Comparison of ENCODE assay signal across 20 cellular contexts in the genomic region with DNA sequence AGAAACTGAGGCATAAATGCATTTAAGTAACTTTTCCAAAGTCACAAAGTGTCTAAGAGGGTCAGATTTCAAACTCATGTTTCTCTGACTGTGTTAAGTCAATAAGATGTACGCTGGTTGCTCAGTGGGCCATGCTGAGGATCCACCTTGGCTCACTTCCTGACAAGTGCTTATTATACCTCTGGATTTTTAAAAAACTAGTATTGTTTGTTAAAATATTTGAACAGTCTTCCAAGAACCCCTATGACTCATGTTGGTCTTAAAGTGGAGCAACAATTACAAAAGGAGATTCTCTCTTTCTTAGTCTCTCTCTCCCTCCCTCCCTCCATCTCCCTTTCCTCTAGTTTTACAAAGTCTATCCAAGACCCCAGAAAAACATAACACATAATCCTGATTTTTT.
DNase-seq lines count a peak whose midpoint lies in the region; ATAC-seq, FAIRE-seq and TF ChIP-seq lines count a peak whose summit lies in the region.
"Had no signal": no experiment of that assay in that cellular context is flagged by ENCODE, and none has a peak within 500 bp of the region (broad histone marks: within the 10 kb centered on the region; RNA-seq: fewer than 3 reads in every experiment).

No MANE protein-coding gene starts in this region.

- WGBS in pancreas, 2 donors: 47 to 73% methylated on average over 1 of the region's 1 CpG

- H3K4me1 ChIP-seq in RWPE2 (ENCODE audit: insufficient read depth, poor library complexity, severe bottlenecking) (peaks cover 10% of the 10 kb centered on the region), pancreas (no peaks in the 10 kb centered on the region)
- H3K4me1 ChIP-seq: HAP-1 had no signal

- H3K27me3 ChIP-seq in RWPE2 (ENCODE audit: insufficient read depth, poor library complexity, severe bottlenecking) (no peaks in the 10 kb centered on the region), pancreas (no peaks in the 10 kb centered on the region)

- no peaks in the 10 kb centered on the region for H3K36me3 ChIP-seq in RWPE2 (ENCODE audit: low read depth)
- H3K36me3 ChIP-seq in pancreas: no peaks in the 10 kb centered on the region
- H3K36me3 ChIP-seq: HAP-1 had no signal

- DNase-seq in HT1080 (ENCODE audit: low read depth): peak; percentile 44
- no peak for DNase-seq in RWPE2 (ENCODE audit: low spot score)
- DNase-seq in epithelial cell of esophagus (ENCODE audit: low read depth): peak; percentile 9
- DNase-seq in HuH-7 (ENCODE audit: low spot score): no peak
- no peak for DNase-seq in RKO (ENCODE audit: low spot score)
- no peak for DNase-seq in pancreas
- DNase-seq in NCI-H345 (lab: John Stamatoyannopoulos, UW): no peak
- DNase-seq: CD4-positive, CD25-positive, alpha-beta regulatory T cell; MM.1S; NCI-H1048; NCI-H1436; NCI-H1930; NCI-H2227 treated with DMSO at 0.1 percent for 48 hours; NCI-H524; NCI-H774; NK-92 treated with Interleukin-12 subunit alpha and Interleukin-12 subunit beta, amount 100 ng/mL, for 24 hours had no signal

- FAIRE-seq in pancreas (lab: Jason Lieb, UNC): no peak

- ATAC-seq in RWPE2 (ENCODE audit: low read depth) (peak; percentile 71), pancreas (no peak)
- ATAC-seq: GM23338, Panc1, Right ventricle myocardium inferior had no signal

- no peak overlapping the region for H3K4me3 ChIP-seq in RWPE2 (ENCODE audit: severe bottlenecking)
- H3K4me3 ChIP-seq in epithelial cell of esophagus (ENCODE audit: low read length): no peak overlapping the region
- H3K4me3 ChIP-seq in pancreas: no peak overlapping the region
- H3K4me3 ChIP-seq: GM23338, HAP-1 had no signal

- H3K9me3 ChIP-seq in RWPE2 (ENCODE audit: severe bottlenecking) (no peaks in the 10 kb centered on the region), pancreas (no peaks in the 10 kb centered on the region)

- no peak for TF ChIP-seq CTCF in RWPE2 (IDR thresholded peaks at IDR 0.05; ENCODE audit: poor library complexity, severe bottlenecking)
- TF ChIP-seq CTCF in epithelial cell of esophagus (IDR thresholded peaks at IDR 0.05; ENCODE audit: insufficient read depth, low read depth, low read length, missing control alignments): no peak
- TF ChIP-seq CTCF in pancreas (IDR thresholded peaks at IDR 0.05): no peak

- no peak overlapping the region for H3K27ac ChIP-seq in RWPE2 (ENCODE audit: poor library complexity, severe bottlenecking)
- no peak overlapping the region for H3K27ac ChIP-seq in pancreas

- intact Hi-C loops in pancreas (cut with DNase I): no loop called here

Comparison
In these comparisons a context has a peak if more than half of its experiments do, and no peak if none do; other contexts are left out.
1. DNase-seq: peak in HT1080 (single experiment) and epithelial cell of esophagus (single experiment); none in RWPE2 (single experiment), HuH-7 (single experiment), RKO (single experiment), pancreas (0 of 6) and NCI-H345 (single experiment).